11 cellular contexts compared by ENCODE assay signal in the genomic region with DNA sequence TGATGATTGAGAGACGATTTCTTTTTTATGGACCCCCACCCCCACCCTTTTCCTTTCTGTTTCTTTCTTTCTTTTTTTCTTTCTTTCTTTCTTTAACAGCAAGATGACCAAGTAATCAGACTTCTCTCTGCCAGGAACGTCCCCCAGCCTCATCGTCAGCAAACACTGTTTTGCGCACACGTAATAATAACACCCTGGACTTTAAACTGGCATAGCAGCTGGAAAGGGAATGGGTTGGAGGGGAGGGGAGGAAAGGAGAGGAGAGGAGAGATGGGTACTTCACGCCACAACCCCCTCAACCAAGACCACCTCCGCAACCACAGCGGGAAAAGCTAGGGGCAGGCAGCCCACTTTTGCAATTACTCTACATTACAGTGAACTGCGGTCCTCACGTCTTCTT. TPM values are rescaled to one million over a fixed set of nuclear protein-coding genes. Genes with fewer than 3 reads are reported as not detected.
A peak's percentile ranks its signal among the peaks of the same experiment; 100 is the strongest.
DNase-seq lines count a peak whose midpoint lies in the region; FAIRE-seq and TF ChIP-seq lines count a peak whose summit lies in the region.
"Had no signal": no experiment of that assay in that cellular context is flagged by ENCODE, and none has a peak within 500 bp of the region (broad histone marks: within the 10 kb centered on the region; RNA-seq: fewer than 3 reads in every experiment).

No MANE protein-coding gene starts in this region.

- H3K4me1 ChIP-seq in muscle layer of colon (ENCODE audit: insufficient read depth, low read length), result peaks cover 8% of the 10 kb centered on the region
- peaks cover 0 to 21% (median 17%) of the 10 kb centered on the region in 4 donors for H3K4me1 ChIP-seq in tibial artery

- peaks cover 27% of the 10 kb centered on the region for H3K27me3 Mint-ChIP-seq in activated naive CD8-positive, alpha-beta T cell
- peaks cover 46% of the 10 kb centered on the region for H3K27me3 Mint-ChIP-seq in activated naive CD8-positive, alpha-beta T cell treated with anti-CD3 and anti-CD28 coated beads for 36 hours

- H3K27ac ChIP-seq in muscle layer of colon (ENCODE audit: low read depth, low read length) (peak overlapping the region; percentile 32), tibial artery (no peak overlapping the region)
- H3K27ac ChIP-seq: KMS-11, neutrophil had no signal

- H3K36me3 ChIP-seq in muscle layer of colon (ENCODE audit: insufficient read depth, low read length) (no peaks in the 10 kb centered on the region), tibial artery (no peaks in the 10 kb centered on the region)
- H3K36me3 ChIP-seq: neutrophil had no signal

- intact Hi-C loops in tibial artery (cut with DNase I; ENCODE audit: low total_unique reads), result no loop called here

- peaks cover 17% of the 10 kb centered on the region for H3K4me1 Mint-ChIP-seq in activated naive CD8-positive, alpha-beta T cell (ENCODE audit: low read depth)
- peaks cover 10% of the 10 kb centered on the region for H3K4me1 Mint-ChIP-seq in activated naive CD8-positive, alpha-beta T cell treated with anti-CD3 and anti-CD28 coated beads for 36 hours

- H3K4me3 Mint-ChIP-seq in activated naive CD8-positive, alpha-beta T cell, result peak overlapping the region; percentile 59
- H3K4me3 Mint-ChIP-seq in activated naive CD8-positive, alpha-beta T cell treated with anti-CD3 and anti-CD28 coated beads for 36 hours, result no peak overlapping the region

- H3K36me3 Mint-ChIP-seq in activated naive CD8-positive, alpha-beta T cell, result no peaks in the 10 kb centered on the region
- no peaks in the 10 kb centered on the region for H3K36me3 Mint-ChIP-seq in activated naive CD8-positive, alpha-beta T cell treated with anti-CD3 and anti-CD28 coated beads for 36 hours

- no peak for TF ChIP-seq CTCF in tibial artery (IDR thresholded peaks at IDR 0.05)

- DNase-seq in activated naive CD8-positive, alpha-beta T cell treated with anti-CD3 and anti-CD28 coated beads for 36 hours, result no peak
- DNase-seq in ecto neural progenitor cell (ENCODE audit: low spot score), result peak; percentile 49
- no peak for DNase-seq in tibial artery
- DNase-seq in activated T-cell treated with anti-CD3 and anti-CD28 coated beads, Interleukin-2, amount 50 U/mL, for 48 hours, result no peak
- DNase-seq in NCI-H345 treated with DMSO at 0.1 percent for 48 hours (lab: John Stamatoyannopoulos, UW; ENCODE audit: unreplicated experiment), result no peak
- DNase-seq in RCC 7860 (ENCODE audit: low spot score), result no peak
- DNase-seq: NCI-H2107 had no signal

- H3K27me3 ChIP-seq in muscle layer of colon (ENCODE audit: control insufficient read depth in 1 of 2, insufficient read depth in 2 of 2, low read length in 2 of 2) (peaks cover 13 to 29% of the 10 kb centered on the region in 2 donors), tibial artery (peaks cover 0 to 31% of the 10 kb centered on the region in 2 donors)

- no peak for FAIRE-seq in RCC 7860 (lab: Jason Lieb, UNC)

- H3K9ac ChIP-seq in muscle layer of colon (ENCODE audit: low read length), result no peak overlapping the region
- H3K9ac ChIP-seq: KMS-11 had no signal

- H3K27ac Mint-ChIP-seq in activated naive CD8-positive, alpha-beta T cell, result no peak overlapping the region
- no peak overlapping the region for H3K27ac Mint-ChIP-seq in activated naive CD8-positive, alpha-beta T cell treated with anti-CD3 and anti-CD28 coated beads for 36 hours

- no peaks in the 10 kb centered on the region for H3K9me3 ChIP-seq in muscle layer of colon (ENCODE audit: low read length)
- no peaks in the 10 kb centered on the region for H3K9me3 ChIP-seq in tibial artery
- H3K9me3 ChIP-seq: neutrophil had no signal

- H3K9me3 Mint-ChIP-seq in activated naive CD8-positive, alpha-beta T cell (ENCODE audit: low read depth), result no peaks in the 10 kb centered on the region
- no peaks in the 10 kb centered on the region for H3K9me3 Mint-ChIP-seq in activated naive CD8-positive, alpha-beta T cell treated with anti-CD3 and anti-CD28 coated beads for 36 hours

- H3K4me3 ChIP-seq in muscle layer of colon (ENCODE audit: low read depth in 1 of 2, low read length in 2 of 2) (peak overlapping the region; percentile 54 to 61), tibial artery (peak overlapping the region; percentile 37 to 51)

RNA-seq across cellular contexts. Expression of gene GABRA2, which starts 1.1 kb away (rescaled TPM):
- total RNA-seq in activated naive CD8-positive, alpha-beta T cell treated with anti-CD3 and anti-CD28 coated beads for 36 hours, result not detected
